ENCODE assay signal across 31 cellular contexts in the genomic region with DNA sequence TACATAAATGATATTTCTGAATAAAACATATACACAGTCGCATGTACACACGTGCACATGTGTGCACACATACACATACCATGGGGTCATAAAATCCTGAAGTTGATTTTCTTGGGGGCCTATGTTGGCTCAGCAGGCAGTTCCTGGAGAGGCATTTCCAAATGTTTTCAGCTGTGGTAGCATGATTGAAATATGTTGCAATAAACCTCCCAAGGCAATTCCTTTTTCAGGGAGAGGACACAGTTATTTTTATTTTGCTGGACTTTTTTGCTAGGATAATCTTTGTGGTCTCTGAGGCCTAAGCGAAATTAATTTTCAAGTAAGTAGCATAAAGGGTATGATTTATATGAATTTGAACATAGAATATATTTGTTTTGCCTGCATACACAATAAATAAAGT.
"Had no signal": no experiment of that assay in that cellular context is flagged by ENCODE, and none has a peak within 500 bp of the region (broad histone marks: within the 10 kb centered on the region; RNA-seq: fewer than 3 reads in every experiment).

No MANE protein-coding gene starts in this region.

- ATAC-seq: activated naive CD4-positive, alpha-beta T cell treated with anti-CD3 and anti-CD28 coated beads, Interleukin-2, amount 50 U/mL, for 72 hours; activated T-cell treated with anti-CD3 and anti-CD28 coated beads, Interleukin-2, amount 50 U/mL, for 4 hours; Panc1 had no signal

- FAIRE-seq: bronchial epithelial cell had no signal

- H3K27ac ChIP-seq: VCaP had no signal

- DNase-seq: activated B cell treated with CpG ODN at 0.5 μM for 24 hours; activated CD4-positive, alpha-beta memory T cell treated with anti-CD3 and anti-CD28 coated beads for 36 hours; activated CD4-positive, alpha-beta T cell treated with anti-CD3 and anti-CD28 coated beads for 4 hours; activated CD4-positive, alpha-beta T cell treated with anti-CD3 and anti-CD28 coated beads, Interleukin-2, amount 50 U/mL, for 1 hour; activated CD4-positive, CD25-positive, alpha-beta regulatory T cell treated with anti-CD3 and anti-CD28 coated beads, Interleukin-2, amount 50 U/mL, for 72 hours; activated CD8-positive, alpha-beta memory T cell treated with anti-CD3 and anti-CD28 coated beads, Interleukin-2, amount 50 U/mL, for 4 hours; activated gamma-delta T cell treated with Interleukin-2 at 50 U/mL for 16 hours; activated naive CD4-positive, alpha-beta T cell treated with anti-CD3 and anti-CD28 coated beads for 36 hours; activated T-cell treated with anti-CD3 and anti-CD28 coated beads for 4 hours; activated T-cell treated with anti-CD3 and anti-CD28 coated beads, Interleukin-2, amount 50 U/mL, for 4 hours; anterior cingulate cortex; caudate nucleus; NCI-H1092 treated with DMSO at 0.1 percent for 48 hours; NCI-H1417; NCI-H146; NCI-H187 treated with DMSO at 0.1 percent for 48 hours; NCI-H2081; NCI-H2171 treated with DMSO at 0.1 percent for 48 hours; NCI-H2227 treated with DMSO at 0.1 percent for 48 hours; NCI-H446; NCI-H524; NCI-H69; SIG-M5; SW 1271; T-helper 1 cell; T-helper 2 cell; T-helper 9 cell had no signal
